In genomic region chr1:176752505-176752904, GRCh38 we compare ENCODE assay signal across 17 cellular contexts.
DNase-seq lines count a peak whose midpoint lies in the region; ATAC-seq, FAIRE-seq and TF ChIP-seq lines count a peak whose summit lies in the region.
"Had no signal": no experiment of that assay in that cellular context is flagged by ENCODE, and none has a peak within 500 bp of the region (broad histone marks: within the 10 kb centered on the region; RNA-seq: fewer than 3 reads in every experiment).

No MANE protein-coding gene starts in this region.

- H3K4me1 Mint-ChIP-seq in type B pancreatic cell (ENCODE audit: unreplicated experiment), result no peaks in the 10 kb centered on the region
- H3K4me1 Mint-ChIP-seq: B cell, IgD-negative memory B cell had no signal

- H3K4me3 ChIP-seq in PC-3 (ENCODE audit: low read length), result no peak overlapping the region
- no peak overlapping the region for H3K4me3 ChIP-seq in right lobe of liver
- H3K4me3 ChIP-seq: HAP-1 had no signal

- WGBS in right lobe of liver (ENCODE audit: insufficient coverage, low coverage, low lambda C conversion rate, missing lambda C conversion rate), result 73% methylated on average over 2 of the region's 2 CpGs

- H3K9me3 Mint-ChIP-seq in type B pancreatic cell, result no peaks in the 10 kb centered on the region

- H3K9ac ChIP-seq in PC-3 (ENCODE audit: low read length), result no peak overlapping the region

- TF ChIP-seq POLR2A in right lobe of liver (IDR thresholded peaks at IDR 0.05) (no peak), GM12891 (IDR thresholded peaks at IDR 0.05; ENCODE audit: low read depth, low read length) (no peak)

- DNase-seq in DMS53 treated with DMSO at 0.1 percent for 48 hours (lab: John Stamatoyannopoulos, UW; ENCODE audit: unreplicated experiment), result peak; percentile 53
- DNase-seq in PC-3, result peak; percentile 49
- no peak for DNase-seq in right lobe of liver
- DNase-seq in type B pancreatic cell (ENCODE audit: extremely low spot score, unreplicated experiment), result no peak
- DNase-seq in GM12891 (ENCODE audit: insufficient read length, low spot score), result no peak
- DNase-seq in GM19240 (ENCODE audit: insufficient read length, low spot score), result no peak
- DNase-seq: C1 segment of cervical spinal cord; CD4-positive, alpha-beta T cell; DND-41; GF-D8; KG1 had no signal

- no peaks in the 10 kb centered on the region for H3K27me3 Mint-ChIP-seq in type B pancreatic cell
- H3K27me3 Mint-ChIP-seq: B cell, IgD-negative memory B cell had no signal

- intact Hi-C loops in PC-3 (cut with micrococcal nuclease) (no loop called here), right lobe of liver (cut with DNase I) (no loop called here)

- no TSS peak for BruUV-seq in PC-3 (replicated peaks; lab: Mats Ljungman, UMichigan)

- peak overlapping the region; percentile 12 for H3K27ac ChIP-seq in 22Rv1
- H3K27ac ChIP-seq in PC-3 (ENCODE audit: low read length), result no peak overlapping the region
- H3K27ac ChIP-seq in right lobe of liver, result no peak overlapping the region

- no peaks in the 10 kb centered on the region for H4K20me1 ChIP-seq in PC-3 (ENCODE audit: low read length)

- no peaks in the 10 kb centered on the region for H3K9me2 ChIP-seq in PC-3 (replicated peaks; ENCODE audit: low read length)

- H3K36me3 ChIP-seq in PC-3 (ENCODE audit: low read depth, low read length) (no peaks in the 10 kb centered on the region), right lobe of liver (no peaks in the 10 kb centered on the region)
- H3K36me3 ChIP-seq: HAP-1 had no signal

- no peaks in the 10 kb centered on the region for H3K9me3 ChIP-seq in PC-3 (ENCODE audit: low read length)
- no peaks in the 10 kb centered on the region for H3K9me3 ChIP-seq in right lobe of liver
- H3K9me3 ChIP-seq: HAP-1 had no signal

- no peaks in the 10 kb centered on the region for H3K27me3 ChIP-seq in PC-3 (ENCODE audit: low read length)
- H3K27me3 ChIP-seq in right lobe of liver, result no peaks in the 10 kb centered on the region

- no peak overlapping the region for H2AFZ ChIP-seq in PC-3 (ENCODE audit: low read length)

- CTCF ChIA-PET in PC-3 (lab: Charles Lee), result no interaction called here

- ATAC-seq in PC-3 (peak; percentile 27; the same call in 1 of the 2 replicates), right lobe of liver (peak; percentile 40 to 96 (median 50))

- TF ChIP-seq CTCF in 22Rv1 (IDR thresholded peaks at IDR 0.05), result no peak
- TF ChIP-seq CTCF in PC-3 (conservative IDR thresholded peaks at IDR 0.05; ENCODE audit: low read depth, low read length), result no peak
- TF ChIP-seq CTCF in right lobe of liver (IDR thresholded peaks at IDR 0.05), result no peak
- TF ChIP-seq CTCF in type B pancreatic cell (conservative IDR thresholded peaks at IDR 0.05), result no peak

- FAIRE-seq in GM12891 (lab: Jason Lieb, UNC), result no peak
- FAIRE-seq: A204.1, H1 had no signal

- POLR2A ChIA-PET in PC-3 (lab: Charles Lee; ENCODE audit: unreplicated experiment), result no interaction called here

- no peak overlapping the region for H3K4me3 Mint-ChIP-seq in type B pancreatic cell
- H3K4me3 Mint-ChIP-seq: B cell; CD4-positive, alpha-beta T cell; IgD-negative memory B cell had no signal

- no peaks in the 10 kb centered on the region for H3K36me3 Mint-ChIP-seq in type B pancreatic cell
- H3K36me3 Mint-ChIP-seq: IgD-negative memory B cell had no signal

- H3K27ac Mint-ChIP-seq in type B pancreatic cell, result no peak overlapping the region
- H3K27ac Mint-ChIP-seq: B cell; CD4-positive, alpha-beta T cell; IgD-negative memory B cell had no signal

- H3K79me2 ChIP-seq in PC-3 (ENCODE audit: low read length), result no peaks in the 10 kb centered on the region

- no peak overlapping the region for H3K4me2 ChIP-seq in PC-3 (ENCODE audit: low read length)

- peaks cover 4% of the 10 kb centered on the region; the same call in 1 of the 2 replicates for H3K4me1 ChIP-seq in PC-3 (ENCODE audit: insufficient read depth, low read length)
- no peaks in the 10 kb centered on the region for H3K4me1 ChIP-seq in right lobe of liver
- H3K4me1 ChIP-seq: HAP-1 had no signal

- no peaks in the 10 kb centered on the region for H3F3A ChIP-seq in PC-3 (ENCODE audit: low read length, unreplicated experiment)

TF ChIP-seq in GM12891, 5 proteins besides CTCF, POLR2A, EP300 and RAD21:
- TF ChIP-seq PAX5 (IDR thresholded peaks at IDR 0.05; ENCODE audit: insufficient read depth, low read length, severe bottlenecking), result no peak
- TF ChIP-seq SPI1 (IDR thresholded peaks at IDR 0.05; ENCODE audit: low read depth, low read length), result no peak
- no peak for TF ChIP-seq POU2F2 (IDR thresholded peaks at IDR 0.05; ENCODE audit: low read depth, low read length)
TF ChIP-seq in GM12891: peak in this region for 0.

Comparison
In these comparisons a context has a peak if more than half of its experiments do, and no peak if none do; other contexts are left out.
1. DNase-seq: peak in DMS53 treated with DMSO at 0.1 percent for 48 hours (single experiment) and PC-3 (single experiment); none in right lobe of liver (0 of 3), type B pancreatic cell (single experiment), GM12891 (single experiment) and GM19240 (single experiment).